Comparison of ENCODE assay signal across 12 cellular contexts in the genomic region with DNA sequence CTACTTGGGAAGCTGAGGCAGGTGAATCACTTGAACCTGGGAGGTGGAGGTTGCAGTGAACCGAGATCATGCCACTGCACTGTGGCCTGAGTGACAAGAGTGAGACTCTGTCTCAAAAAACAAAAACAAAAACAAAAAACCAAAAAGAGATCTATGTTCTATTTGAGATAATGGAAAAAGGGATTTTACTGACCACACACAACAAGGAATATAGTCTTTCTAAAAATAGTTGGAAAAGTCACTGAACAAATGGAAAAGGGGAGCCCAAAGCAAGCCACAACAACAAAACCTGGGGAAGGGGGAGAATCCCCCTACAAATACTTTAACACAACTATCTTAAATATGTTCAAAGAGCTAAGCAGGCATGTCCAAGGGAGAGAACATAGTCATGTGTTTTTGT. TPM values are rescaled to one million over a fixed set of nuclear protein-coding genes. Genes with fewer than 3 reads are reported as not detected.
"Had no signal": no experiment of that assay in that cellular context is flagged by ENCODE, and none has a peak within 500 bp of the region (broad histone marks: within the 10 kb centered on the region; RNA-seq: fewer than 3 reads in every experiment).

No MANE protein-coding gene starts in this region.

- H3K4me3 Mint-ChIP-seq: GM23338, H9, HFFc6 had no signal

- H3K9me3 ChIP-seq: HAP-1 had no signal

- H3K27ac ChIP-seq: GM23248 had no signal

- FAIRE-seq: H1, H54 had no signal

- H3K36me3 ChIP-seq: HAP-1 had no signal

- H3K4me2 ChIP-seq: GM23338 had no signal

- H2AFZ ChIP-seq: GM23248, GM23338 had no signal

- ATAC-seq: GM23338, HCT116 had no signal

- H3K9ac ChIP-seq: GM23248 had no signal

- H3K27ac Mint-ChIP-seq: GM23338, H9, HFFc6 had no signal

- H3K4me1 ChIP-seq: HAP-1 had no signal

- H3K4me1 Mint-ChIP-seq: GM23338, H9 had no signal

- H3K4me3 ChIP-seq: GM23248, GM23338, HAP-1 had no signal

- DNase-seq: GM23248, GOT3, H7, H9, HCEC 1CT, HFFc6 had no signal

RNA-seq across cellular contexts. Expression of a gene that starts 37.4 kb away (rescaled TPM):
- total RNA-seq: GM23248, GM23338, H1, H4, H7, H9, HFFc6 had no signal
- polyA plus RNA-seq: GM23248, GM23338, H1 had no signal
